Comparison of ENCODE assay signal across 1 cellular context in the genomic region with DNA sequence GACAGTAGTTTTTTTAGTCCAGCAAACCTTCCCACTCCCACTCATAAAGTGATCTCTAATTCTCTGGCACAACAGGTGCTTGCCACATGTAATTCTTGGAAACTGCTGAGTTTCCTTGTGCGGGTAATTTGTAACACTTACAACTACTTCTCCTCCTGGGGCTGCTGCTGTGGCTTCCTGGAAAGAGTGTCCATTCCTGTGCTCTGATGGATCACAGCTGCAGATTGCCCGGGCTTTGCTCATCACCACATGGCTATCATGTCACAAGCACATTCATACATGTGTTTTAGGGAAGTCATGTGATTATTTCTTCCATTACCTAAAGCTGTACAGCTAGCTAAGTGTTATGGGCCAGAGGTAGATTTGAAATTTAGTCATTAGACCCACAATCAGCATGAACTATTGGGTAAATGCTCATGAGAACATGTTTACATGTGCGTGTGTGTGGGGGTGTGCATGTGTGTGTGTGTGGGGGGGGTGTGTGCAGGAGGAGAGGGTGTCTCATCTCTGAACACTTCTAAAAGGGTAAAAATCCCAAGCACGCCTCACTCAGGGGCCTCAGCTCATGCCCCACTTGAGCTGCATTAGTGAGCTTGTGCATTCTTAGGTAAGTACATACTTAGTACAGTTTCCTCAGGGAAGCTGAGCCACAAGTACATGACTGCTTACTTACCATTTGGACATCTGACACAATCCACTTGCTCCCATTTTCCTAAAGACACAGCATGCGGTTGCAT.
TF ChIP-seq lines count a peak whose summit lies in the region.

No MANE protein-coding gene starts in this region.

TF ChIP-seq in HepG2, 621 proteins besides CTCF, POLR2A, EP300 and RAD21:
- TF ChIP-seq, protein P1, sequence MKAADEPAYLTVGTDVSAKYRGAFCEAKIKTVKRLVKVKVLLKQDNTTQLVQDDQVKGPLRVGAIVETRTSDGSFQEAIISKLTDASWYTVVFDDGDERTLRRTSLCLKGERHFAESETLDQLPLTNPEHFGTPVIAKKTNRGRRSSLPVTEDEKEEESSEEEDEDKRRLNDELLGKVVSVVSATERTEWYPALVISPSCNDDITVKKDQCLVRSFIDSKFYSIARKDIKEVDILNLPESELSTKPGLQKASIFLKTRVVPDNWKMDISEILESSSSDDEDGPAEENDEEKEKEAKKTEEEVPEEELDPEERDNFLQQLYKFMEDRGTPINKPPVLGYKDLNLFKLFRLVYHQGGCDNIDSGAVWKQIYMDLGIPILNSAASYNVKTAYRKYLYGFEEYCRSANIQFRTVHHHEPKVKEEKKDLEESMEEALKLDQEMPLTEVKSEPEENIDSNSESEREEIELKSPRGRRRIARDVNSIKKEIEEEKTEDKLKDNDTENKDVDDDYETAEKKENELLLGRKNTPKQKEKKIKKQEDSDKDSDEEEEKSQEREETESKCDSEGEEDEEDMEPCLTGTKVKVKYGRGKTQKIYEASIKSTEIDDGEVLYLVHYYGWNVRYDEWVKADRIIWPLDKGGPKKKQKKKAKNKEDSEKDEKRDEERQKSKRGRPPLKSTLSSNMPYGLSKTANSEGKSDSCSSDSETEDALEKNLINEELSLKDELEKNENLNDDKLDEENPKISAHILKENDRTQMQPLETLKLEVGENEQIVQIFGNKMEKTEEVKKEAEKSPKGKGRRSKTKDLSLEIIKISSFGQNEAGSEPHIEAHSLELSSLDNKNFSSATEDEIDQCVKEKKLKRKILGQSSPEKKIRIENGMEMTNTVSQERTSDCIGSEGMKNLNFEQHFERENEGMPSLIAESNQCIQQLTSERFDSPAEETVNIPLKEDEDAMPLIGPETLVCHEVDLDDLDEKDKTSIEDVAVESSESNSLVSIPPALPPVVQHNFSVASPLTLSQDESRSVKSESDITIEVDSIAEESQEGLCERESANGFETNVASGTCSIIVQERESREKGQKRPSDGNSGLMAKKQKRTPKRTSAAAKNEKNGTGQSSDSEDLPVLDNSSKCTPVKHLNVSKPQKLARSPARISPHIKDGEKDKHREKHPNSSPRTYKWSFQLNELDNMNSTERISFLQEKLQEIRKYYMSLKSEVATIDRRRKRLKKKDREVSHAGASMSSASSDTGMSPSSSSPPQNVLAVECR (CRISPR knock-in tag; IDR thresholded peaks at IDR 0.05; ENCODE audit: borderline replicate concordance): no peak
- TF ChIP-seq, protein P2, sequence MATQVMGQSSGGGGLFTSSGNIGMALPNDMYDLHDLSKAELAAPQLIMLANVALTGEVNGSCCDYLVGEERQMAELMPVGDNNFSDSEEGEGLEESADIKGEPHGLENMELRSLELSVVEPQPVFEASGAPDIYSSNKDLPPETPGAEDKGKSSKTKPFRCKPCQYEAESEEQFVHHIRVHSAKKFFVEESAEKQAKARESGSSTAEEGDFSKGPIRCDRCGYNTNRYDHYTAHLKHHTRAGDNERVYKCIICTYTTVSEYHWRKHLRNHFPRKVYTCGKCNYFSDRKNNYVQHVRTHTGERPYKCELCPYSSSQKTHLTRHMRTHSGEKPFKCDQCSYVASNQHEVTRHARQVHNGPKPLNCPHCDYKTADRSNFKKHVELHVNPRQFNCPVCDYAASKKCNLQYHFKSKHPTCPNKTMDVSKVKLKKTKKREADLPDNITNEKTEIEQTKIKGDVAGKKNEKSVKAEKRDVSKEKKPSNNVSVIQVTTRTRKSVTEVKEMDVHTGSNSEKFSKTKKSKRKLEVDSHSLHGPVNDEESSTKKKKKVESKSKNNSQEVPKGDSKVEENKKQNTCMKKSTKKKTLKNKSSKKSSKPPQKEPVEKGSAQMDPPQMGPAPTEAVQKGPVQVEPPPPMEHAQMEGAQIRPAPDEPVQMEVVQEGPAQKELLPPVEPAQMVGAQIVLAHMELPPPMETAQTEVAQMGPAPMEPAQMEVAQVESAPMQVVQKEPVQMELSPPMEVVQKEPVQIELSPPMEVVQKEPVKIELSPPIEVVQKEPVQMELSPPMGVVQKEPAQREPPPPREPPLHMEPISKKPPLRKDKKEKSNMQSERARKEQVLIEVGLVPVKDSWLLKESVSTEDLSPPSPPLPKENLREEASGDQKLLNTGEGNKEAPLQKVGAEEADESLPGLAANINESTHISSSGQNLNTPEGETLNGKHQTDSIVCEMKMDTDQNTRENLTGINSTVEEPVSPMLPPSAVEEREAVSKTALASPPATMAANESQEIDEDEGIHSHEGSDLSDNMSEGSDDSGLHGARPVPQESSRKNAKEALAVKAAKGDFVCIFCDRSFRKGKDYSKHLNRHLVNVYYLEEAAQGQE (IDR thresholded peaks at IDR 0.05; ENCODE audit: borderline replicate concordance in 1 of 2, low read depth in 1 of 2, low read length in 2 of 2): no peak
- TF ChIP-seq, protein P3, sequence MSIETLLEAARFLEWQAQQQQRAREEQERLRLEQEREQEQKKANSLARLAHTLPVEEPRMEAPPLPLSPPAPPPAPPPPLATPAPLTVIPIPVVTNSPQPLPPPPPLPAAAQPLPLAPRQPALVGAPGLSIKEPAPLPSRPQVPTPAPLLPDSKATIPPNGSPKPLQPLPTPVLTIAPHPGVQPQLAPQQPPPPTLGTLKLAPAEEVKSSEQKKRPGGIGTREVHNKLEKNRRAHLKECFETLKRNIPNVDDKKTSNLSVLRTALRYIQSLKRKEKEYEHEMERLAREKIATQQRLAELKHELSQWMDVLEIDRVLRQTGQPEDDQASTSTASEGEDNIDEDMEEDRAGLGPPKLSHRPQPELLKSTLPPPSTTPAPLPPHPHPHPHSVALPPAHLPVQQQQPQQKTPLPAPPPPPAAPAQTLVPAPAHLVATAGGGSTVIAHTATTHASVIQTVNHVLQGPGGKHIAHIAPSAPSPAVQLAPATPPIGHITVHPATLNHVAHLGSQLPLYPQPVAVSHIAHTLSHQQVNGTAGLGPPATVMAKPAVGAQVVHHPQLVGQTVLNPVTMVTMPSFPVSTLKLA (IDR thresholded peaks at IDR 0.05): peak; percentile 62
